Comparison of ENCODE assay signal across 1 cellular context in the genomic region with DNA sequence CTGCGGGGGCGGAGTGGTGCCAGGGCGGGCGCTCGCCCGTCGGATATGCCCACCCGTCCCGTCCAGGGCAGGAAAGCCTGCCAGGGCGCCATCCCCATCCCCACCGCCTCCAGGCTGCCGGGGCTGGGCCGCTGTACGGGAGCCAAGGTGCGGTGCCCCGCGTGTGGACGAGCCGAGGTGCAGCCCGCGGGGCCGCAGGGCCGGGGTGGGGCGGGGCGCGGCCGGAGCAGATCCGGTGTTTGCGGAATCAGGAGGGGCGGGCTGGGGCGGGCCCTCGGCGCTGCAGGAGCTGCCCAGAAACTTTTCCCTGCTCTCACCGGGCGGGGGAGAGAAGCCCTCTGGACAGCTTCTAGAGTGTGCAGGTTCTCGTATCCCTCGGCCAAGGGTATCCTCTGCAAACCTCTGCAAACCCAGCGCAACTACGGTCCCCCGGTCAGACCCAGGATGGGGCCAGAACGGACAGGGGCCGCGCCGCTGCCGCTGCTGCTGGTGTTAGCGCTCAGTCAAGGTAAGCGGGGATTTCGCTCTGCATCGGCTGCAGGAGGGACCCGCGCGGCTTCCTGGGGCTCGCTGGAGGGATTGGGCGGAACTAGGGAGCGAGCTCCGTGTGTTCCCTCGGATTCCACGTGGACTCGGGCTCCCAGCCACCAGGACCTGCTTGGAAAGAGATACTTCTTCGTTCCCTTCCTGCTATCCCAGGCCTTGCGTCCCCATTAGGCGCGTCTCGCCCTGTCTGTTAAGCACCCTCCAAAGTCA.
TF ChIP-seq lines count a peak whose summit lies in the region.

A gene (plus strand): TSS at position 328 of the 756 bp plus-strand sequence. CDS start 117 bp downstream, at position 445.

TF ChIP-seq in HepG2, 621 proteins besides CTCF, POLR2A, EP300 and RAD21 (continued from another document and continues in another):
- TF ChIP-seq, protein P1, sequence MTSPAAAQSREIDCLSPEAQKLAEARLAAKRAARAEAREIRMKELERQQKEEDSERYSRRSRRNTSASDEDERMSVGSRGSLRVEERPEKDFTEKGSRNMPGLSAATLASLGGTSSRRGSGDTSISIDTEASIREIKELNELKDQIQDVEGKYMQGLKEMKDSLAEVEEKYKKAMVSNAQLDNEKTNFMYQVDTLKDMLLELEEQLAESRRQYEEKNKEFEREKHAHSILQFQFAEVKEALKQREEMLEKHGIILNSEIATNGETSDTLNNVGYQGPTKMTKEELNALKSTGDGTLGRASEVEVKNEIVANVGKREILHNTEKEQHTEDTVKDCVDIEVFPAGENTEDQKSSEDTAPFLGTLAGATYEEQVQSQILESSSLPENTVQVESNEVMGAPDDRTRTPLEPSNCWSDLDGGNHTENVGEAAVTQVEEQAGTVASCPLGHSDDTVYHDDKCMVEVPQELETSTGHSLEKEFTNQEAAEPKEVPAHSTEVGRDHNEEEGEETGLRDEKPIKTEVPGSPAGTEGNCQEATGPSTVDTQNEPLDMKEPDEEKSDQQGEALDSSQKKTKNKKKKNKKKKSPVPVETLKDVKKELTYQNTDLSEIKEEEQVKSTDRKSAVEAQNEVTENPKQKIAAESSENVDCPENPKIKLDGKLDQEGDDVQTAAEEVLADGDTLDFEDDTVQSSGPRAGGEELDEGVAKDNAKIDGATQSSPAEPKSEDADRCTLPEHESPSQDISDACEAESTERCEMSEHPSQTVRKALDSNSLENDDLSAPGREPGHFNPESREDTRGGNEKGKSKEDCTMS (CRISPR knock-in tag; conservative IDR thresholded peaks at IDR 0.05), result no peak
- TF ChIP-seq ARNT2 (CRISPR knock-in tag; IDR thresholded peaks at IDR 0.05; ENCODE audit: low read depth) (no peak), ATF7-NPFF (CRISPR knock-in tag; IDR thresholded peaks at IDR 0.05; ENCODE audit: low read depth) (peak; percentile 73), FOXP1 (IDR thresholded peaks at IDR 0.05) (no peak), FOXP1 (CRISPR knock-in tag; IDR thresholded peaks at IDR 0.05) (no peak), GABPA (IDR thresholded peaks at IDR 0.05; ENCODE audit: low read depth, low read length) (no peak), GABPA (CRISPR knock-in tag; IDR thresholded peaks at IDR 0.05; ENCODE audit: low read depth) (no peak), MIER2 (CRISPR knock-in tag; IDR thresholded peaks at IDR 0.05) (no peak), IRF2 (CRISPR knock-in tag; IDR thresholded peaks at IDR 0.05) (no peak), ZSCAN30 (CRISPR knock-in tag; IDR thresholded peaks at IDR 0.05) (no peak), THYN1 (CRISPR knock-in tag; IDR thresholded peaks at IDR 0.05; ENCODE audit: borderline replicate concordance, low read depth) (no peak), ZNF20 (CRISPR knock-in tag; IDR thresholded peaks at IDR 0.05) (no peak), ZNF234 (CRISPR knock-in tag; conservative IDR thresholded peaks at IDR 0.05) (no peak), ZFP36L1 (CRISPR knock-in tag; IDR thresholded peaks at IDR 0.05) (0 out of 2 replicates have a peak, but pooled peaks have one; percentile 20), ISL2 (CRISPR knock-in tag; IDR thresholded peaks at IDR 0.05) (no peak), ZNF431 (CRISPR knock-in tag; IDR thresholded peaks at IDR 0.05; ENCODE audit: borderline replicate concordance, low read depth) (no peak; the same call in 1 of the 2 replicates), ZNF629 (CRISPR knock-in tag; conservative IDR thresholded peaks at IDR 0.05) (no peak), TOE1 (CRISPR knock-in tag; IDR thresholded peaks at IDR 0.05) (no peak), SNAPC2 (CRISPR knock-in tag; IDR thresholded peaks at IDR 0.05) (0 out of 2 replicates have a peak, but pooled peaks have one; percentile 84), FOXA1 (IDR thresholded peaks at IDR 0.05) (no peak), FOXA1 (CRISPR knock-in tag; IDR thresholded peaks at IDR 0.05) (no peak), SIN3B (IDR thresholded peaks at IDR 0.05; ENCODE audit: low read length) (no peak), YY1 (IDR thresholded peaks at IDR 0.05; ENCODE audit: insufficient read depth, insufficient replicate concordance, low read depth, low read length) (peak; percentile 31), ZNF124 (CRISPR knock-in tag; IDR thresholded peaks at IDR 0.05) (no peak), ZNF782 (CRISPR knock-in tag; IDR thresholded peaks at IDR 0.05; ENCODE audit: borderline replicate concordance) (no peak; the same call in 1 of the 2 replicates), SP2 (CRISPR knock-in tag; IDR thresholded peaks at IDR 0.05) (no peak; the same call in 1 of the 2 replicates), EZH2 (conservative IDR thresholded peaks at IDR 0.05; ENCODE audit: low read depth, low read length) (no peak), ZC3H13 (CRISPR knock-in tag; IDR thresholded peaks at IDR 0.05) (0 out of 2 replicates have a peak, but pooled peaks have one; percentile 46), PHB2 (IDR thresholded peaks at IDR 0.05; ENCODE audit: partially characterized antibody) (no peak), ZNF746 (CRISPR knock-in tag; IDR thresholded peaks at IDR 0.05) (no peak; the same call in 1 of the 2 replicates), ZNF816 (CRISPR knock-in tag; IDR thresholded peaks at IDR 0.05; ENCODE audit: borderline replicate concordance) (no peak), GTF3A (CRISPR knock-in tag; conservative IDR thresholded peaks at IDR 0.05) (no peak), ZFYVE20 (CRISPR knock-in tag; IDR thresholded peaks at IDR 0.05; ENCODE audit: borderline replicate concordance, low read depth) (no peak), RFXANK (CRISPR knock-in tag; IDR thresholded peaks at IDR 0.05) (0 out of 2 replicates have a peak, but pooled peaks have one; percentile 49), XBP1 (CRISPR knock-in tag; IDR thresholded peaks at IDR 0.05) (no peak), ZNF224 (CRISPR knock-in tag; IDR thresholded peaks at IDR 0.05) (no peak), REPIN1 (CRISPR knock-in tag; IDR thresholded peaks at IDR 0.05; ENCODE audit: borderline replicate concordance, low read depth) (no peak; the same call in 1 of the 2 replicates), PCBP2 (optimal IDR thresholded peaks at IDR 0.05; ENCODE audit: low read depth, low read length, poor library complexity, severe bottlenecking) (no peak), RXRA (CRISPR knock-in tag; IDR thresholded peaks at IDR 0.05) (0 out of 2 replicates have a peak, but pooled peaks have one; percentile 13)
- TF ChIP-seq, protein P2, sequence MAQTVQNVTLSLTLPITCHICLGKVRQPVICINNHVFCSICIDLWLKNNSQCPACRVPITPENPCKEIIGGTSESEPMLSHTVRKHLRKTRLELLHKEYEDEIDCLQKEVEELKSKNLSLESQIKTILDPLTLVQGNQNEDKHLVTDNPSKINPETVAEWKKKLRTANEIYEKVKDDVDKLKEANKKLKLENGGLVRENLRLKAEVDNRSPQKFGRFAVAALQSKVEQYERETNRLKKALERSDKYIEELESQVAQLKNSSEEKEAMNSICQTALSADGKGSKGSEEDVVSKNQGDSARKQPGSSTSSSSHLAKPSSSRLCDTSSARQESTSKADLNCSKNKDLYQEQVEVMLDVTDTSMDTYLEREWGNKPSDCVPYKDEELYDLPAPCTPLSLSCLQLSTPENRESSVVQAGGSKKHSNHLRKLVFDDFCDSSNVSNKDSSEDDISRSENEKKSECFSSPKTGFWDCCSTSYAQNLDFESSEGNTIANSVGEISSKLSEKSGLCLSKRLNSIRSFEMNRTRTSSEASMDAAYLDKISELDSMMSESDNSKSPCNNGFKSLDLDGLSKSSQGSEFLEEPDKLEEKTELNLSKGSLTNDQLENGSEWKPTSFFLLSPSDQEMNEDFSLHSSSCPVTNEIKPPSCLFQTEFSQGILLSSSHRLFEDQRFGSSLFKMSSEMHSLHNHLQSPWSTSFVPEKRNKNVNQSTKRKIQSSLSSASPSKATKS (CRISPR knock-in tag; IDR thresholded peaks at IDR 0.05), result no peak
- TF ChIP-seq, protein P3, sequence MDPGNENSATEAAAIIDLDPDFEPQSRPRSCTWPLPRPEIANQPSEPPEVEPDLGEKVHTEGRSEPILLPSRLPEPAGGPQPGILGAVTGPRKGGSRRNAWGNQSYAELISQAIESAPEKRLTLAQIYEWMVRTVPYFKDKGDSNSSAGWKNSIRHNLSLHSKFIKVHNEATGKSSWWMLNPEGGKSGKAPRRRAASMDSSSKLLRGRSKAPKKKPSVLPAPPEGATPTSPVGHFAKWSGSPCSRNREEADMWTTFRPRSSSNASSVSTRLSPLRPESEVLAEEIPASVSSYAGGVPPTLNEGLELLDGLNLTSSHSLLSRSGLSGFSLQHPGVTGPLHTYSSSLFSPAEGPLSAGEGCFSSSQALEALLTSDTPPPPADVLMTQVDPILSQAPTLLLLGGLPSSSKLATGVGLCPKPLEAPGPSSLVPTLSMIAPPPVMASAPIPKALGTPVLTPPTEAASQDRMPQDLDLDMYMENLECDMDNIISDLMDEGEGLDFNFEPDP (CRISPR knock-in tag; conservative IDR thresholded peaks at IDR 0.05), result no peak
- TF ChIP-seq, protein P4, sequence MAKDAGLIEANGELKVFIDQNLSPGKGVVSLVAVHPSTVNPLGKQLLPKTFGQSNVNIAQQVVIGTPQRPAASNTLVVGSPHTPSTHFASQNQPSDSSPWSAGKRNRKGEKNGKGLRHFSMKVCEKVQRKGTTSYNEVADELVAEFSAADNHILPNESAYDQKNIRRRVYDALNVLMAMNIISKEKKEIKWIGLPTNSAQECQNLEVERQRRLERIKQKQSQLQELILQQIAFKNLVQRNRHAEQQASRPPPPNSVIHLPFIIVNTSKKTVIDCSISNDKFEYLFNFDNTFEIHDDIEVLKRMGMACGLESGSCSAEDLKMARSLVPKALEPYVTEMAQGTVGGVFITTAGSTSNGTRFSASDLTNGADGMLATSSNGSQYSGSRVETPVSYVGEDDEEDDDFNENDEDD (CRISPR knock-in tag; IDR thresholded peaks at IDR 0.05; ENCODE audit: borderline replicate concordance), result 0 out of 2 replicates have a peak, but pooled peaks have one; percentile 37
- TF ChIP-seq, protein P5, sequence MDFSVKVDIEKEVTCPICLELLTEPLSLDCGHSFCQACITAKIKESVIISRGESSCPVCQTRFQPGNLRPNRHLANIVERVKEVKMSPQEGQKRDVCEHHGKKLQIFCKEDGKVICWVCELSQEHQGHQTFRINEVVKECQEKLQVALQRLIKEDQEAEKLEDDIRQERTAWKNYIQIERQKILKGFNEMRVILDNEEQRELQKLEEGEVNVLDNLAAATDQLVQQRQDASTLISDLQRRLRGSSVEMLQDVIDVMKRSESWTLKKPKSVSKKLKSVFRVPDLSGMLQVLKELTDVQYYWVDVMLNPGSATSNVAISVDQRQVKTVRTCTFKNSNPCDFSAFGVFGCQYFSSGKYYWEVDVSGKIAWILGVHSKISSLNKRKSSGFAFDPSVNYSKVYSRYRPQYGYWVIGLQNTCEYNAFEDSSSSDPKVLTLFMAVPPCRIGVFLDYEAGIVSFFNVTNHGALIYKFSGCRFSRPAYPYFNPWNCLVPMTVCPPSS (IDR thresholded peaks at IDR 0.05), result no peak
- TF ChIP-seq, protein P6, sequence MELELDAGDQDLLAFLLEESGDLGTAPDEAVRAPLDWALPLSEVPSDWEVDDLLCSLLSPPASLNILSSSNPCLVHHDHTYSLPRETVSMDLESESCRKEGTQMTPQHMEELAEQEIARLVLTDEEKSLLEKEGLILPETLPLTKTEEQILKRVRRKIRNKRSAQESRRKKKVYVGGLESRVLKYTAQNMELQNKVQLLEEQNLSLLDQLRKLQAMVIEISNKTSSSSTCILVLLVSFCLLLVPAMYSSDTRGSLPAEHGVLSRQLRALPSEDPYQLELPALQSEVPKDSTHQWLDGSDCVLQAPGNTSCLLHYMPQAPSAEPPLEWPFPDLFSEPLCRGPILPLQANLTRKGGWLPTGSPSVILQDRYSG (CRISPR knock-in tag; IDR thresholded peaks at IDR 0.05), result no peak
- TF ChIP-seq, protein P7, sequence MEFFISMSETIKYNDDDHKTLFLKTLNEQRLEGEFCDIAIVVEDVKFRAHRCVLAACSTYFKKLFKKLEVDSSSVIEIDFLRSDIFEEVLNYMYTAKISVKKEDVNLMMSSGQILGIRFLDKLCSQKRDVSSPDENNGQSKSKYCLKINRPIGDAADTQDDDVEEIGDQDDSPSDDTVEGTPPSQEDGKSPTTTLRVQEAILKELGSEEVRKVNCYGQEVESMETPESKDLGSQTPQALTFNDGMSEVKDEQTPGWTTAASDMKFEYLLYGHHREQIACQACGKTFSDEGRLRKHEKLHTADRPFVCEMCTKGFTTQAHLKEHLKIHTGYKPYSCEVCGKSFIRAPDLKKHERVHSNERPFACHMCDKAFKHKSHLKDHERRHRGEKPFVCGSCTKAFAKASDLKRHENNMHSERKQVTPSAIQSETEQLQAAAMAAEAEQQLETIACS (CRISPR knock-in tag; IDR thresholded peaks at IDR 0.05), result no peak
- TF ChIP-seq, protein P8, sequence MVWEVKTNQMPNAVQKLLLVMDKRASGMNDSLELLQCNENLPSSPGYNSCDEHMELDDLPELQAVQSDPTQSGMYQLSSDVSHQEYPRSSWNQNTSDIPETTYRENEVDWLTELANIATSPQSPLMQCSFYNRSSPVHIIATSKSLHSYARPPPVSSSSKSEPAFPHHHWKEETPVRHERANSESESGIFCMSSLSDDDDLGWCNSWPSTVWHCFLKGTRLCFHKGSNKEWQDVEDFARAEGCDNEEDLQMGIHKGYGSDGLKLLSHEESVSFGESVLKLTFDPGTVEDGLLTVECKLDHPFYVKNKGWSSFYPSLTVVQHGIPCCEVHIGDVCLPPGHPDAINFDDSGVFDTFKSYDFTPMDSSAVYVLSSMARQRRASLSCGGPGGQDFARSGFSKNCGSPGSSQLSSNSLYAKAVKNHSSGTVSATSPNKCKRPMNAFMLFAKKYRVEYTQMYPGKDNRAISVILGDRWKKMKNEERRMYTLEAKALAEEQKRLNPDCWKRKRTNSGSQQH (CRISPR knock-in tag; IDR thresholded peaks at IDR 0.05; ENCODE audit: low read depth), result no peak
